In the genomic region with DNA sequence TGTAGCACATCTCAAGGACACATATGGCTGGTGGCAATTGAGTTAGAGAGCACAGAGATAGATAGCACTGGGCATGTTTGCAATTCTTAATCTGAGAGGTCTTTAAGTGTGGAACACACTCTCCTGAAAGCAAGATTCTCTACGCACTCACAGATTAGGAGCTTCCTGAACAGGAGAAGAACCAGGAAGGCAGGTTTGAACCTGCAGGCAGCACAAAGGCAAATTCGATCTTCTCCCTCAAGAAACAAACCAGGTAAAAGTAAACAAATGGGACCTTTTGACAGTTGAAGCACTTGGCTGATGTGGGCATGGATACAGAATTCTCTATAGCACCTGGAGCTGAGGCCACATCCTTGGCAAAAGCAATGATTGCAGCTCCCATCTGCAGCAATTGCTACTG, we compare ENCODE assay signal across 20 cellular contexts. TPM values are rescaled to one million over a fixed set of nuclear protein-coding genes. Genes with fewer than 3 reads are reported as not detected.
"Had no signal": no experiment of that assay in that cellular context is flagged by ENCODE, and none has a peak within 500 bp of the region (broad histone marks: within the 10 kb centered on the region; RNA-seq: fewer than 3 reads in every experiment).

No MANE protein-coding gene starts in this region.

- H3K4me3 Mint-ChIP-seq: activated naive CD8-positive, alpha-beta T cell treated with anti-CD3 and anti-CD28 coated beads for 36 hours; activated T-helper 1 cell treated with anti-CD3 and anti-CD28 coated beads, Interleukin-12 subunit alpha, Interleukin-12 subunit beta, Interleukin-2, Interleukin-4 antibody, amounts not matched to agents 30 ng/mL and 10 ng/mL and 1 ng/mL, durations not matched to agents 14 hours and 24 hours and 36 hours; brain; central memory CD8-positive, alpha-beta T cell; naive thymus-derived CD4-positive, alpha-beta T cell; stimulated activated naive CD8-positive, alpha-beta T cell treated with anti-CD3 and anti-CD28 coated beads, Interleukin-15, Interleukin-2, amounts not matched to agents 100 ng/mL and 50 ng/mL, for 24 hours had no signal

- DNase-seq: activated B cell treated with CpG ODN at 0.5 μM for 24 hours; activated CD4-positive, alpha-beta T cell treated with anti-CD3 and anti-CD28 coated beads, Interleukin-2, amount 50 U/mL, for 1 hour; activated naive CD8-positive, alpha-beta T cell treated with anti-CD3 and anti-CD28 coated beads for 36 hours; amygdala; effector CD4-positive, alpha-beta T cell; heart left ventricle; kidney; left lung; naive thymus-derived CD4-positive, alpha-beta T cell; pancreas; trophoblast cell had no signal

- ATAC-seq: heart left ventricle; left lung; naive thymus-derived CD4-positive, alpha-beta T cell; pancreas; sciatic nerve had no signal

- H3K36me3 Mint-ChIP-seq: activated naive CD8-positive, alpha-beta T cell treated with anti-CD3 and anti-CD28 coated beads for 36 hours; naive thymus-derived CD4-positive, alpha-beta T cell had no signal

- H3K4me1 ChIP-seq: heart left ventricle, left lung, pancreas had no signal

- H3K9me3 Mint-ChIP-seq: activated B cell treated with CpG ODN at 0.5 μM for 24 hours; activated naive CD8-positive, alpha-beta T cell treated with anti-CD3 and anti-CD28 coated beads for 36 hours; activated T-helper 1 cell treated with anti-CD3 and anti-CD28 coated beads, Interleukin-12 subunit alpha, Interleukin-12 subunit beta, Interleukin-2, Interleukin-4 antibody, amounts not matched to agents 30 ng/mL and 10 ng/mL and 1 ng/mL, durations not matched to agents 14 hours and 24 hours and 36 hours; brain; central memory CD8-positive, alpha-beta T cell had no signal

- H3K27ac ChIP-seq: coronary artery, heart left ventricle, left lung, pancreas, suprapubic skin had no signal

- H3K36me3 ChIP-seq: pancreas, suprapubic skin had no signal

- H3K4me1 Mint-ChIP-seq: activated naive CD8-positive, alpha-beta T cell treated with anti-CD3 and anti-CD28 coated beads for 36 hours; central memory CD8-positive, alpha-beta T cell; naive thymus-derived CD4-positive, alpha-beta T cell had no signal

- H3K27me3 ChIP-seq: heart left ventricle, left lung, pancreas, suprapubic skin had no signal

- H3K4me3 ChIP-seq: coronary artery, heart left ventricle, left lung, pancreas, suprapubic skin had no signal

- H3K27ac Mint-ChIP-seq: activated naive CD8-positive, alpha-beta T cell treated with anti-CD3 and anti-CD28 coated beads for 36 hours; activated T-helper 1 cell treated with anti-CD3 and anti-CD28 coated beads, Interleukin-12 subunit alpha, Interleukin-12 subunit beta, Interleukin-2, Interleukin-4 antibody, amounts not matched to agents 30 ng/mL and 10 ng/mL and 1 ng/mL, durations not matched to agents 14 hours and 24 hours and 36 hours; brain; naive thymus-derived CD4-positive, alpha-beta T cell; stimulated activated naive CD8-positive, alpha-beta T cell treated with anti-CD3 and anti-CD28 coated beads, Interleukin-15, Interleukin-2, amounts not matched to agents 100 ng/mL and 50 ng/mL, for 24 hours had no signal

- H3K27me3 Mint-ChIP-seq: activated B cell treated with CpG ODN at 0.5 μM for 24 hours; activated naive CD8-positive, alpha-beta T cell treated with anti-CD3 and anti-CD28 coated beads for 36 hours; brain; central memory CD8-positive, alpha-beta T cell; naive thymus-derived CD4-positive, alpha-beta T cell; stimulated activated naive CD8-positive, alpha-beta T cell treated with anti-CD3 and anti-CD28 coated beads, Interleukin-15, Interleukin-2, amounts not matched to agents 100 ng/mL and 50 ng/mL, for 24 hours had no signal

- H3K9me3 ChIP-seq: heart left ventricle, left lung, pancreas, suprapubic skin had no signal

RNA-seq across cellular contexts. Expression of gene HS3ST1, which starts 24.3 kb away (rescaled TPM):
- total RNA-seq: activated CD8-positive, alpha-beta memory T cell treated with anti-CD3 and anti-CD28 coated beads for 36 hours; fibroblast of lung had no signal
